In genomic region chr5:153896117-153896516, GRCh38 we compare ENCODE assay signal across 21 cellular contexts.
A peak's percentile ranks its signal among the peaks of the same experiment; 100 is the strongest.
DNase-seq lines count a peak whose midpoint lies in the region; ATAC-seq and TF ChIP-seq lines count a peak whose summit lies in the region.
"Had no signal": no experiment of that assay in that cellular context is flagged by ENCODE, and none has a peak within 500 bp of the region (broad histone marks: within the 10 kb centered on the region; RNA-seq: fewer than 3 reads in every experiment).

No MANE protein-coding gene starts in this region.

- no peak overlapping the region for H3K27ac Mint-ChIP-seq in HFFc6
- H3K27ac Mint-ChIP-seq: activated CD8-positive, alpha-beta memory T cell treated with anti-CD3 and anti-CD28 coated beads, Interleukin-2, amount 10 ng/mL, durations not matched to agents 7 days and 5 days; activated T-helper 17 cell treated with anti-CD3 and anti-CD28 coated beads, Interleukin-2, amount 50 U/mL, for 72 hours; CD14-positive monocyte had no signal

- TF ChIP-seq CTCF in HFFc6 (IDR thresholded peaks at IDR 0.05) (no peak), fibroblast of mammary gland (conservative IDR thresholded peaks at IDR 0.05; ENCODE audit: control insufficient read depth, insufficient read depth, low read depth, low read length) (no peak), WERI-Rb-1 (IDR thresholded peaks at IDR 0.05; ENCODE audit: low read depth, low read length) (no peak), GM10248 (IDR thresholded peaks at IDR 0.05; ENCODE audit: control extremely low read depth, extremely low read depth, low read depth, missing control alignments) (no peak)

- H3K27me3 Mint-ChIP-seq in HFFc6 (ENCODE audit: insufficient read depth), result no peaks in the 10 kb centered on the region

- H3K27me3 ChIP-seq in WERI-Rb-1 (ENCODE audit: insufficient read depth, low read depth, severe bottlenecking), result no peaks in the 10 kb centered on the region
- H3K27me3 ChIP-seq: dorsolateral prefrontal cortex, suprapubic skin, vagina had no signal

- H3K36me3 ChIP-seq in WERI-Rb-1, result no peaks in the 10 kb centered on the region
- H3K36me3 ChIP-seq: suprapubic skin, vagina had no signal

- no peaks in the 10 kb centered on the region for H3K9me3 Mint-ChIP-seq in HFFc6
- H3K9me3 Mint-ChIP-seq: activated T-helper 17 cell treated with anti-CD3 and anti-CD28 coated beads, Interleukin-2, amount 50 U/mL, for 72 hours; CD14-positive monocyte had no signal

- H3K9me3 ChIP-seq in WERI-Rb-1 (ENCODE audit: severe bottlenecking), result no peaks in the 10 kb centered on the region
- H3K9me3 ChIP-seq: suprapubic skin, vagina had no signal

- no peak overlapping the region for H3K27ac ChIP-seq in WERI-Rb-1
- H3K27ac ChIP-seq: dorsolateral prefrontal cortex, suprapubic skin, vagina had no signal

- no peak overlapping the region for H3K4me3 ChIP-seq in fibroblast of mammary gland (ENCODE audit: control insufficient read depth, low read depth, low read length)
- no peak overlapping the region for H3K4me3 ChIP-seq in WERI-Rb-1 (ENCODE audit: low read depth, low read length)
- H3K4me3 ChIP-seq: dorsolateral prefrontal cortex, suprapubic skin, vagina had no signal

- H3K4me1 Mint-ChIP-seq in HFFc6 (ENCODE audit: low read depth), result peaks cover 45% of the 10 kb centered on the region
- H3K4me1 Mint-ChIP-seq: activated CD8-positive, alpha-beta memory T cell treated with anti-CD3 and anti-CD28 coated beads, Interleukin-2, amount 10 ng/mL, durations not matched to agents 7 days and 5 days; activated T-helper 17 cell treated with anti-CD3 and anti-CD28 coated beads, Interleukin-2, amount 50 U/mL, for 72 hours had no signal

- DNase-seq in AG08395 (ENCODE audit: low spot score) (peak; percentile 42), HFFc6 (peak; percentile 41), RPMI7951 (ENCODE audit: low read depth) (peak; percentile 15), fibroblast of mammary gland (ENCODE audit: low read depth) (peak; percentile 63), WERI-Rb-1 (no peak), GM10248 (ENCODE audit: extremely low spot score) (no peak)
- DNase-seq in activated naive CD4-positive, alpha-beta T cell treated with Interleukin-2 at 50 U/mL for 16 hours, result no peak
- DNase-seq: activated CD4-positive, alpha-beta T cell treated with anti-CD3 and anti-CD28 coated beads for 1 hour; activated CD8-positive, alpha-beta memory T cell treated with anti-CD3 and anti-CD28 coated beads, Interleukin-2, amount 10 ng/mL, durations not matched to agents 7 days and 5 days; dorsolateral prefrontal cortex; erythroblast; GOT3; left ventricle myocardium superior; NCI-H1436 treated with DMSO at 0.1 percent for 48 hours; T1000 had no signal

- POLR2A ChIA-PET in GM10248 (lab: Yijun Ruan, JAX), result no interaction called here

- H3K36me3 Mint-ChIP-seq in HFFc6 (ENCODE audit: low read depth), result no peaks in the 10 kb centered on the region
- H3K36me3 Mint-ChIP-seq: activated CD8-positive, alpha-beta memory T cell treated with anti-CD3 and anti-CD28 coated beads, Interleukin-2, amount 10 ng/mL, durations not matched to agents 7 days and 5 days; CD14-positive monocyte had no signal

- CTCF ChIA-PET in GM10248 (lab: Yijun Ruan, JAX), result interaction anchor here (1.0 to 2.1 kb wide), 3 partner anchors 8 to 1336 kb away, joined by 3 to 6 read pairs (median 5); no protein-coding TSS in a partner anchor

- ATAC-seq in GM21367 (IDR thresholded peaks at IDR 0.05; ENCODE audit: unreplicated experiment), result no peak
- ATAC-seq: activated CD8-positive, alpha-beta memory T cell treated with anti-CD3 and anti-CD28 coated beads, Interleukin-2, amount 10 ng/mL, durations not matched to agents 7 days and 5 days; activated T-helper 17 cell treated with anti-CD3 and anti-CD28 coated beads, Interleukin-2, amount 50 U/mL, for 72 hours; Panc1 had no signal

- no peak overlapping the region for H3K4me3 Mint-ChIP-seq in HFFc6
- H3K4me3 Mint-ChIP-seq: activated CD8-positive, alpha-beta memory T cell treated with anti-CD3 and anti-CD28 coated beads, Interleukin-2, amount 10 ng/mL, durations not matched to agents 7 days and 5 days; activated T-helper 17 cell treated with anti-CD3 and anti-CD28 coated beads, Interleukin-2, amount 50 U/mL, for 72 hours; CD14-positive monocyte had no signal

Comparison
In these comparisons a context has a peak if more than half of its experiments do, and no peak if none do; other contexts are left out.
1. DNase-seq: peak in AG08395 (single experiment), HFFc6 (single experiment), RPMI7951 (single experiment) and fibroblast of mammary gland (single experiment); none in WERI-Rb-1 (single experiment), activated naive CD4-positive, alpha-beta T cell treated with Interleukin-2 at 50 U/mL for 16 hours (single experiment) and GM10248 (single experiment).